In the genomic region with DNA sequence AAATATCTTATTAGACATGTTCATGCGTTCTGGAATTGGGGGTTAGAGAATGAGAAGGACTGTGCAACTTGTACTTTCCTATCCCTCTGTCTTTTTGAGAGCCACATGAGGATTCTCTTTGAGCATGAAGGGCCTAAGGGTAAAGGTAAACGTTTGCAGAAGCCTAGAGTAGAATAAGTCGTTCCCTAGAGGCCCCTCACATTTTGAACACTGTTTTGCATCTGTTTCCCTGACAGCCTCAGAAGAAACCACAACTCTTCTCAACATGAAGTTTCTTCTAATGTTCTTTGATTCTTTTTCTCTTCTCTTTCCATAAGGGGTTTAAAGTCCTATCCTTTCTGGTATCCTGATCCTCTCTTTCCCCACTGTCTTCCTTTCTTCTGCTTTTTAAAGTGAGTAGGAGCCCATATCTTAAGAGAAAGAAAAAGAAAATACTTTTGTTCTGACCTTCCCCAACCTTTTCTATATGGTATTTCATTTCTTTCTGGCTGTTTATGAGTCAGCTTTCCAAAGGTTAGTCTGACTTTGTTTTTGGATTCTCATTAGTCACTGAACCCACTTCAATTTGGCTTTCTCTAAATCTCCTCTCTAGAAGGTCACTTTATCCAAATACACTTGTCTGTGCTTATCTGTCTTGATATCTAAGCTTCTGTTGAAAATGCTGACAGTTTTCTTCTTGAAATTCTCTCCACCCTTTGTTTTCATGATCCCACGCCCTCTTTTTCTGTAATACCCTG, we compare ENCODE assay signal across 1 cellular context.
TF ChIP-seq lines count a peak whose summit lies in the region.

No MANE protein-coding gene starts in this region.

TF ChIP-seq in IMR-90, 13 proteins besides CTCF, POLR2A, EP300 and RAD21 (continued from another document):
- TF ChIP-seq SMC3 (IDR thresholded peaks at IDR 0.05; ENCODE audit: low read depth, low read length) (no peak), RFX5 (IDR thresholded peaks at IDR 0.05; ENCODE audit: low read depth, low read length) (no peak)
